13 cellular contexts compared by ENCODE assay signal in genomic region chr19:4624301-4624700, GRCh38. TPM values are rescaled to one million over a fixed set of nuclear protein-coding genes. Genes with fewer than 3 reads are reported as not detected.
DNase-seq lines count a peak whose midpoint lies in the region; ATAC-seq and TF ChIP-seq lines count a peak whose summit lies in the region.
"Had no signal": no experiment of that assay in that cellular context is flagged by ENCODE, and none has a peak within 500 bp of the region (broad histone marks: within the 10 kb centered on the region; RNA-seq: fewer than 3 reads in every experiment).

No MANE protein-coding gene starts in this region.

- ATAC-seq in HCT116, result no peak
- no peak for ATAC-seq in WTC11
- ATAC-seq in HG03469 (IDR thresholded peaks at IDR 0.05; ENCODE audit: unreplicated experiment), result no peak

- no peak for TF ChIP-seq RAD21 in HCT116 (IDR thresholded peaks at IDR 0.05; ENCODE audit: low read depth)

- no peak for TF ChIP-seq CTCF in HCT116 (IDR thresholded peaks at IDR 0.05 in 2 of 3, conservative IDR thresholded peaks at IDR 0.05 in 1 of 3; ENCODE audit: borderline replicate concordance in 1 of 3, insufficient read depth in 1 of 3, low read depth in 2 of 3, low read length in 2 of 3)
- TF ChIP-seq CTCF in WTC11 (IDR thresholded peaks at IDR 0.05), result no peak
- no peak for TF ChIP-seq CTCF in neural progenitor cell (IDR thresholded peaks at IDR 0.05)

- CTCF ChIA-PET in HCT116 (lab: Charles Lee) (interaction anchor here (1.0 to 1.7 kb wide), 5 partner anchors 10 to 45 kb away, joined by 3 to 8 read pairs (median 5); no protein-coding TSS in a partner anchor), WTC11 (lab: Charles Lee) (interaction anchor here (0.6 to 5.0 kb wide), 15 partner anchors 9 to 352 kb away, joined by 3 to 46 read pairs (median 5); partner anchors contain the start of genes MPND and PLIN5)

- H3K27ac Mint-ChIP-seq in WTC11 (peak overlapping the region; percentile 74), neural progenitor cell (peak overlapping the region; percentile 42)

- BruUV-seq in HCT116 (replicated peaks; lab: Mats Ljungman, UMichigan), result no TSS peak

- H3K36me3 ChIP-seq in HCT116 (ENCODE audit: control insufficient read depth in 1 of 2, insufficient read depth in 2 of 2, low read length in 2 of 2) (no peaks in the 10 kb centered on the region), neural progenitor cell (no peaks in the 10 kb centered on the region)
- H3K36me3 ChIP-seq: SJSA1 had no signal

- H3K4me3 Mint-ChIP-seq in WTC11, result no peak overlapping the region
- no peak overlapping the region for H3K4me3 Mint-ChIP-seq in neural progenitor cell

- H3K79me2 ChIP-seq in HCT116 (ENCODE audit: insufficient read depth, low read length) (no peaks in the 10 kb centered on the region), neural progenitor cell (ENCODE audit: low read depth) (no peaks in the 10 kb centered on the region)

- peaks cover 16% of the 10 kb centered on the region for H3F3A ChIP-seq in neural progenitor cell (ENCODE audit: low read depth)

- H3K27me3 ChIP-seq in HCT116 (ENCODE audit: insufficient read depth, low read length) (no peaks in the 10 kb centered on the region; the same call in 1 of the 2 replicates), neural progenitor cell (no peaks in the 10 kb centered on the region)

- H3K9me3 ChIP-seq in HCT116 (ENCODE audit: control insufficient read depth in 1 of 2, insufficient read depth in 1 of 2, low read depth in 1 of 2, low read length in 2 of 2), result no peaks in the 10 kb centered on the region
- H3K9me3 ChIP-seq in neural progenitor cell (ENCODE audit: low read depth), result no peaks in the 10 kb centered on the region
- H3K9me3 ChIP-seq: SJSA1 had no signal

- H3K36me3 Mint-ChIP-seq in WTC11, result no peaks in the 10 kb centered on the region
- H3K36me3 Mint-ChIP-seq in neural progenitor cell, result no peaks in the 10 kb centered on the region

- H3K4me2 ChIP-seq in HCT116 (ENCODE audit: low read length) (no peak overlapping the region), neural progenitor cell (no peak overlapping the region)

- DNase-seq in NCI-H1436 treated with DMSO at 0.1 percent for 48 hours (lab: John Stamatoyannopoulos, UW) (peak; percentile 17), NCI-H1436 (lab: John Stamatoyannopoulos, UW) (no peak), HCT116 (ENCODE audit: low read depth, low spot score) (no peak), WTC11 (ENCODE audit: low spot score) (no peak), neural progenitor cell (ENCODE audit: low spot score) (no peak), germinal center (ENCODE audit: low spot score) (no peak), cerebellar cortex (ENCODE audit: low spot score) (no peak)
- DNase-seq: 8988T, C1 segment of cervical spinal cord, COR-L47, Karpas-422 had no signal

- POLR2A ChIA-PET in HCT116 (lab: Charles Lee), result interaction anchor here (0.7 kb wide), 1 partner anchor 914 kb away, joined by 4 read pairs; no protein-coding TSS in a partner anchor
- POLR2A ChIA-PET in WTC11 (lab: Charles Lee), result no interaction called here

- H3K9ac ChIP-seq in HCT116 (ENCODE audit: low read length) (no peak overlapping the region), neural progenitor cell (no peak overlapping the region)

- H3K9me3 Mint-ChIP-seq in WTC11 (peaks cover 4% of the 10 kb centered on the region; the same call in 1 of the 2 replicates), neural progenitor cell (no peaks in the 10 kb centered on the region)

- no peaks in the 10 kb centered on the region for H3K9me2 ChIP-seq in HCT116 (ENCODE audit: insufficient read depth)

- RAD21 ChIA-PET in HCT116 (lab: Charles Lee; ENCODE audit: low non-redundant PET in 1 of 2, low total read pairs in 2 of 2, uncharacterized antibody in 2 of 2, unreplicated experiment in 2 of 2), result interaction anchor here in 1 of 2 experiments (0.8 kb wide), 1 partner anchor 48 kb away, joined by 3 read pairs; no protein-coding TSS in a partner anchor

- peak overlapping the region; percentile 60 for H3K27ac ChIP-seq in HCT116 (ENCODE audit: low read depth, low read length)
- no peak overlapping the region for H3K27ac ChIP-seq in neural progenitor cell
- H3K27ac ChIP-seq: SJSA1 had no signal

- H4K20me1 ChIP-seq in HCT116 (ENCODE audit: insufficient read depth) (no peaks in the 10 kb centered on the region), neural progenitor cell (ENCODE audit: low read depth) (no peaks in the 10 kb centered on the region)

- no peak for TF ChIP-seq POLR2A in HCT116 (IDR thresholded peaks at IDR 0.05; ENCODE audit: borderline replicate concordance, extremely low read depth, insufficient read depth, insufficient read length)

- H3K4me1 Mint-ChIP-seq in WTC11 (peaks cover 12% of the 10 kb centered on the region), neural progenitor cell (peaks cover 25% of the 10 kb centered on the region)

- intact Hi-C loops in HCT116 (cut with micrococcal nuclease), result no loop called here

- no peak overlapping the region for H3K4me3 ChIP-seq in HCT116 (replicated peaks in 1 of 2; ENCODE audit: low read depth in 1 of 2, low read length in 2 of 2)
- no peak overlapping the region for H3K4me3 ChIP-seq in neural progenitor cell
- H3K4me3 ChIP-seq: SJSA1 had no signal

- H3K27me3 Mint-ChIP-seq in WTC11 (ENCODE audit: low read depth), result peaks cover 10% of the 10 kb centered on the region
- peaks cover 6% of the 10 kb centered on the region for H3K27me3 Mint-ChIP-seq in neural progenitor cell (ENCODE audit: insufficient read depth, low read depth)

- peaks cover 20 to 28% of the 10 kb centered on the region in 2 experiments for H3K4me1 ChIP-seq in HCT116 (ENCODE audit: control insufficient read depth in 1 of 2, insufficient read depth in 2 of 2, low read length in 2 of 2)
- H3K4me1 ChIP-seq in neural progenitor cell, result peaks cover 5% of the 10 kb centered on the region
- H3K4me1 ChIP-seq: SJSA1 had no signal

- H2AFZ ChIP-seq in HCT116 (ENCODE audit: low read depth, low read length, poor library complexity, severe bottlenecking) (no peak overlapping the region), neural progenitor cell (replicated peaks) (peak overlapping the region; percentile 36)

TF ChIP-seq in HCT116, 20 proteins besides CTCF, POLR2A, EP300 and RAD21 (continues in another document):
- TF ChIP-seq ZFX (IDR thresholded peaks at IDR 0.05) (no peak), EGR1 (IDR thresholded peaks at IDR 0.05; ENCODE audit: low read depth) (no peak), SP1 (IDR thresholded peaks at IDR 0.05; ENCODE audit: low read depth) (no peak), CBX3 (IDR thresholded peaks at IDR 0.05; ENCODE audit: low read depth) (no peak), ZNF274 (IDR thresholded peaks at IDR 0.05; ENCODE audit: low read depth, low read length) (no peak), ELF1 (IDR thresholded peaks at IDR 0.05; ENCODE audit: borderline replicate concordance, low read depth) (no peak), FOSL1 (IDR thresholded peaks at IDR 0.05; ENCODE audit: low read depth) (no peak), CEBPB (IDR thresholded peaks at IDR 0.05; ENCODE audit: low read depth) (no peak), EZH2phosphoT487 (IDR thresholded peaks at IDR 0.05; ENCODE audit: borderline replicate concordance) (no peak)

TF ChIP-seq in WTC11, 78 proteins besides CTCF, POLR2A, EP300 and RAD21:
- no peak for TF ChIP-seq ZNF219 (CRISPR knock-in tag; IDR thresholded peaks at IDR 0.05; ENCODE audit: borderline replicate concordance)
- no peak for TF ChIP-seq ZNF671 (CRISPR knock-in tag; IDR thresholded peaks at IDR 0.05)
- TF ChIP-seq ATF1 (CRISPR knock-in tag; IDR thresholded peaks at IDR 0.05), result no peak
- no peak for TF ChIP-seq ETV6 (CRISPR knock-in tag; IDR thresholded peaks at IDR 0.05)

RNA-seq across cellular contexts. Expression of gene TNFAIP8L1, which starts 15.0 kb away (rescaled TPM):
- total RNA-seq in HCT116 (2021; ENCODE audit: unreplicated experiment) (22.2 TPM), WTC11 (2021) (8.3 to 8.7 TPM (median 8.6 TPM) in 3 replicates), neural progenitor cell (ENCODE audit: low replicate concordance) (8.2 and 15.2 TPM in 2 replicates)
- polyA plus RNA-seq in HCT116 (2012), result 19.5 and 24.0 TPM in 2 replicates

RNA-seq across cellular contexts. Expression of gene MYDGF, which starts 45.8 kb away (rescaled TPM):
- total RNA-seq in HCT116 (2021; ENCODE audit: unreplicated experiment) (110 TPM), WTC11 (2021) (54.2 to 59.1 TPM (median 58.2 TPM) in 3 replicates), neural progenitor cell (ENCODE audit: low replicate concordance) (23.4 and 39.5 TPM in 2 replicates)
- polyA plus RNA-seq in HCT116 (2012), result 225 and 280 TPM in 2 replicates
